ENCODE assay signal across 1 cellular context in genomic region chr10:124387078-124387874, GRCh38.
TF ChIP-seq lines count a peak whose summit lies in the region.

No MANE protein-coding gene starts in this region.

TF ChIP-seq in A549, 52 proteins besides CTCF, POLR2A, EP300 and RAD21 (continued from another document):
- TF ChIP-seq, protein P1, sequence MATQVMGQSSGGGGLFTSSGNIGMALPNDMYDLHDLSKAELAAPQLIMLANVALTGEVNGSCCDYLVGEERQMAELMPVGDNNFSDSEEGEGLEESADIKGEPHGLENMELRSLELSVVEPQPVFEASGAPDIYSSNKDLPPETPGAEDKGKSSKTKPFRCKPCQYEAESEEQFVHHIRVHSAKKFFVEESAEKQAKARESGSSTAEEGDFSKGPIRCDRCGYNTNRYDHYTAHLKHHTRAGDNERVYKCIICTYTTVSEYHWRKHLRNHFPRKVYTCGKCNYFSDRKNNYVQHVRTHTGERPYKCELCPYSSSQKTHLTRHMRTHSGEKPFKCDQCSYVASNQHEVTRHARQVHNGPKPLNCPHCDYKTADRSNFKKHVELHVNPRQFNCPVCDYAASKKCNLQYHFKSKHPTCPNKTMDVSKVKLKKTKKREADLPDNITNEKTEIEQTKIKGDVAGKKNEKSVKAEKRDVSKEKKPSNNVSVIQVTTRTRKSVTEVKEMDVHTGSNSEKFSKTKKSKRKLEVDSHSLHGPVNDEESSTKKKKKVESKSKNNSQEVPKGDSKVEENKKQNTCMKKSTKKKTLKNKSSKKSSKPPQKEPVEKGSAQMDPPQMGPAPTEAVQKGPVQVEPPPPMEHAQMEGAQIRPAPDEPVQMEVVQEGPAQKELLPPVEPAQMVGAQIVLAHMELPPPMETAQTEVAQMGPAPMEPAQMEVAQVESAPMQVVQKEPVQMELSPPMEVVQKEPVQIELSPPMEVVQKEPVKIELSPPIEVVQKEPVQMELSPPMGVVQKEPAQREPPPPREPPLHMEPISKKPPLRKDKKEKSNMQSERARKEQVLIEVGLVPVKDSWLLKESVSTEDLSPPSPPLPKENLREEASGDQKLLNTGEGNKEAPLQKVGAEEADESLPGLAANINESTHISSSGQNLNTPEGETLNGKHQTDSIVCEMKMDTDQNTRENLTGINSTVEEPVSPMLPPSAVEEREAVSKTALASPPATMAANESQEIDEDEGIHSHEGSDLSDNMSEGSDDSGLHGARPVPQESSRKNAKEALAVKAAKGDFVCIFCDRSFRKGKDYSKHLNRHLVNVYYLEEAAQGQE (IDR thresholded peaks at IDR 0.05), result no peak
- TF ChIP-seq ZFP36 (IDR thresholded peaks at IDR 0.05; ENCODE audit: borderline replicate concordance, partially characterized antibody) (no peak), BCL3 (IDR thresholded peaks at IDR 0.05) (no peak), FOSB (CRISPR knock-in tag; IDR thresholded peaks at IDR 0.05) (no peak)
- TF ChIP-seq, protein P2, sequence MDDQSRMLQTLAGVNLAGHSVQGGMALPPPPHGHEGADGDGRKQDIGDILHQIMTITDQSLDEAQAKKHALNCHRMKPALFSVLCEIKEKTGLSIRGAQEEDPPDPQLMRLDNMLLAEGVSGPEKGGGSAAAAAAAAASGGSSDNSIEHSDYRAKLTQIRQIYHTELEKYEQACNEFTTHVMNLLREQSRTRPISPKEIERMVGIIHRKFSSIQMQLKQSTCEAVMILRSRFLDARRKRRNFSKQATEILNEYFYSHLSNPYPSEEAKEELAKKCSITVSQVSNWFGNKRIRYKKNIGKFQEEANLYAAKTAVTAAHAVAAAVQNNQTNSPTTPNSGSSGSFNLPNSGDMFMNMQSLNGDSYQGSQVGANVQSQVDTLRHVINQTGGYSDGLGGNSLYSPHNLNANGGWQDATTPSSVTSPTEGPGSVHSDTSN (IDR thresholded peaks at IDR 0.05), result no peak
